1 cellular context compared by ENCODE assay signal in genomic region chr20:45771182-45771759, GRCh38.
A peak's percentile ranks its signal among the peaks of the same experiment; 100 is the strongest.
TF ChIP-seq lines count a peak whose summit lies in the region.

No MANE protein-coding gene starts in this region.

TF ChIP-seq in liver, 16 proteins besides CTCF, POLR2A, EP300 and RAD21 (continued from another document):
- TF ChIP-seq, protein P1, sequence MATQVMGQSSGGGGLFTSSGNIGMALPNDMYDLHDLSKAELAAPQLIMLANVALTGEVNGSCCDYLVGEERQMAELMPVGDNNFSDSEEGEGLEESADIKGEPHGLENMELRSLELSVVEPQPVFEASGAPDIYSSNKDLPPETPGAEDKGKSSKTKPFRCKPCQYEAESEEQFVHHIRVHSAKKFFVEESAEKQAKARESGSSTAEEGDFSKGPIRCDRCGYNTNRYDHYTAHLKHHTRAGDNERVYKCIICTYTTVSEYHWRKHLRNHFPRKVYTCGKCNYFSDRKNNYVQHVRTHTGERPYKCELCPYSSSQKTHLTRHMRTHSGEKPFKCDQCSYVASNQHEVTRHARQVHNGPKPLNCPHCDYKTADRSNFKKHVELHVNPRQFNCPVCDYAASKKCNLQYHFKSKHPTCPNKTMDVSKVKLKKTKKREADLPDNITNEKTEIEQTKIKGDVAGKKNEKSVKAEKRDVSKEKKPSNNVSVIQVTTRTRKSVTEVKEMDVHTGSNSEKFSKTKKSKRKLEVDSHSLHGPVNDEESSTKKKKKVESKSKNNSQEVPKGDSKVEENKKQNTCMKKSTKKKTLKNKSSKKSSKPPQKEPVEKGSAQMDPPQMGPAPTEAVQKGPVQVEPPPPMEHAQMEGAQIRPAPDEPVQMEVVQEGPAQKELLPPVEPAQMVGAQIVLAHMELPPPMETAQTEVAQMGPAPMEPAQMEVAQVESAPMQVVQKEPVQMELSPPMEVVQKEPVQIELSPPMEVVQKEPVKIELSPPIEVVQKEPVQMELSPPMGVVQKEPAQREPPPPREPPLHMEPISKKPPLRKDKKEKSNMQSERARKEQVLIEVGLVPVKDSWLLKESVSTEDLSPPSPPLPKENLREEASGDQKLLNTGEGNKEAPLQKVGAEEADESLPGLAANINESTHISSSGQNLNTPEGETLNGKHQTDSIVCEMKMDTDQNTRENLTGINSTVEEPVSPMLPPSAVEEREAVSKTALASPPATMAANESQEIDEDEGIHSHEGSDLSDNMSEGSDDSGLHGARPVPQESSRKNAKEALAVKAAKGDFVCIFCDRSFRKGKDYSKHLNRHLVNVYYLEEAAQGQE (IDR thresholded peaks at IDR 0.05), result peak; percentile 25
- TF ChIP-seq ZBTB33 (IDR thresholded peaks at IDR 0.05) (no peak), HNF4A (conservative IDR thresholded peaks at IDR 0.05) (peak; percentile 81 to 88), JUND (IDR thresholded peaks at IDR 0.05) (peak in 1 of 2 donors; percentile 15)
